8 cellular contexts compared by ENCODE assay signal in genomic region chr10:16777473-16778370, GRCh38. TPM values are rescaled to one million over a fixed set of nuclear protein-coding genes. Genes with fewer than 3 reads are reported as not detected.
DNase-seq lines count a peak whose midpoint lies in the region; ATAC-seq, FAIRE-seq and TF ChIP-seq lines count a peak whose summit lies in the region.

No MANE protein-coding gene starts in this region.

- no peak for DNase-seq in AG04449 (ENCODE audit: low read depth, low spot score)
- peak; percentile 68 for DNase-seq in GM10248 (ENCODE audit: extremely low spot score)
- peak; percentile 85 for DNase-seq in NCI-H82 (lab: John Stamatoyannopoulos, UW)
- DNase-seq in MCF 10A (ENCODE audit: unreplicated experiment), result peak; percentile 63
- no peak for DNase-seq in kidney
- DNase-seq in thoracic aorta (ENCODE audit: low spot score), result no peak
- no peak for DNase-seq in NCI-H226

- no peaks in the 10 kb centered on the region for H3K27me3 Mint-ChIP-seq in MCF 10A (ENCODE audit: insufficient read depth, unreplicated experiment)

- H3K36me3 ChIP-seq in kidney (ENCODE audit: control insufficient read depth in 1 of 2, insufficient read depth in 2 of 2, low read length in 2 of 2), result no peaks in the 10 kb centered on the region
- no peaks in the 10 kb centered on the region for H3K36me3 ChIP-seq in thoracic aorta

- no peaks in the 10 kb centered on the region for H3K27me3 ChIP-seq in thoracic aorta (replicated peaks; ENCODE audit: insufficient read depth)

- CTCF ChIA-PET in AG04449 (lab: Yijun Ruan, JAX) (interaction anchor here (0.6 to 3.6 kb wide), 18 partner anchors 9 to 895 kb away, joined by 3 to 36 read pairs (median 4); no protein-coding TSS in a partner anchor), GM10248 (lab: Yijun Ruan, JAX) (interaction anchor here (0.6 to 2.9 kb wide), 16 partner anchors 10 to 918 kb away, joined by 3 to 16 read pairs (median 4); partner anchors contain the start of genes MINDY3 and RSU1), MCF 10A (lab: Yijun Ruan, JAX) (interaction anchor here (0.5 to 2.2 kb wide), 26 partner anchors 11 to 1698 kb away, joined by 3 to 24 read pairs (median 4); partner anchors contain the start of gene RSU1)

- no peaks in the 10 kb centered on the region for H3K4me1 Mint-ChIP-seq in MCF 10A (ENCODE audit: insufficient read depth, unreplicated experiment)

- peak; percentile 32 for TF ChIP-seq CTCF in AG04449 (IDR thresholded peaks at IDR 0.05; ENCODE audit: insufficient read depth, low read length, missing control alignments)
- TF ChIP-seq CTCF in GM10248 (IDR thresholded peaks at IDR 0.05; ENCODE audit: control extremely low read depth, extremely low read depth, low read depth, missing control alignments), result peak; percentile 65
- peak; percentile 70 for TF ChIP-seq CTCF in MCF 10A (IDR thresholded peaks at IDR 0.05; ENCODE audit: unreplicated experiment)
- peak; percentile 65 for TF ChIP-seq CTCF in kidney (IDR thresholded peaks at IDR 0.05; ENCODE audit: borderline replicate concordance, extremely low read depth, insufficient read depth)
- peak; percentile 79 for TF ChIP-seq CTCF in thoracic aorta (IDR thresholded peaks at IDR 0.05)

- no peak overlapping the region for H3K4me3 ChIP-seq in AG04449 (ENCODE audit: low read depth, low read length)
- no peak overlapping the region for H3K4me3 ChIP-seq in kidney (ENCODE audit: low read length in 2 of 2)
- no peak overlapping the region for H3K4me3 ChIP-seq in thoracic aorta

- POLR2A ChIA-PET in AG04449 (lab: Yijun Ruan, JAX), result no interaction called here
- POLR2A ChIA-PET in GM10248 (lab: Yijun Ruan, JAX), result no interaction called here
- POLR2A ChIA-PET in MCF 10A (lab: Yijun Ruan, JAX), result no interaction called here

- H3K9ac ChIP-seq in kidney (ENCODE audit: low read length in 2 of 2), result no peak overlapping the region

- H3K4me1 ChIP-seq in kidney (ENCODE audit: control insufficient read depth in 1 of 2, insufficient read depth in 1 of 2, low read depth in 1 of 2, low read length in 2 of 2), result peaks cover 0 to 2% of the 10 kb centered on the region in 2 donors
- peaks cover 3 to 7% of the 10 kb centered on the region in 2 donors for H3K4me1 ChIP-seq in thoracic aorta (ENCODE audit: control insufficient read depth in 1 of 2, low read depth in 2 of 2)

- ATAC-seq in HG03558 (IDR thresholded peaks at IDR 0.05; ENCODE audit: extremely low read depth, unreplicated experiment), result peak; percentile 44
- no peak for ATAC-seq in thoracic aorta (ENCODE audit: insufficient number of reproducible peaks, low FRiP score, low read depth)

- no peak overlapping the region for H3K4me3 Mint-ChIP-seq in MCF 10A (ENCODE audit: unreplicated experiment)

- peak; percentile 67 for FAIRE-seq in kidney (lab: Jason Lieb, UNC)

- intact Hi-C loops in MCF 10A (cut with micrococcal nuclease), result loop anchor here (1.0 to 10.0 kb wide), 5 partner anchors 203 to 903 kb away; no protein-coding TSS in a partner anchor
- intact Hi-C loops in kidney (cut with DNase I), result loop anchor here (5.0 kb wide), 1 partner anchor 875 kb away; no protein-coding TSS in a partner anchor

- H3K27ac ChIP-seq in kidney (ENCODE audit: low read depth in 2 of 2, low read length in 2 of 2) (no peak overlapping the region), thoracic aorta (no peak overlapping the region)

- no peaks in the 10 kb centered on the region for H3K9me3 ChIP-seq in kidney (ENCODE audit: control insufficient read depth in 1 of 2, low read length in 2 of 2)
- no peaks in the 10 kb centered on the region for H3K9me3 ChIP-seq in thoracic aorta

- H3K36me3 Mint-ChIP-seq in MCF 10A (ENCODE audit: insufficient read depth, unreplicated experiment), result peaks cover 4% of the 10 kb centered on the region

- BruUV-seq in MCF 10A (replicated peaks; lab: Mats Ljungman, UMichigan), result no TSS peak

- H3K27ac Mint-ChIP-seq in MCF 10A (ENCODE audit: low read depth, unreplicated experiment), result no peak overlapping the region

- H3K9me3 Mint-ChIP-seq in MCF 10A (ENCODE audit: unreplicated experiment), result no peaks in the 10 kb centered on the region

RNA-seq across cellular contexts. Expression of gene RSU1, which starts 39.5 kb away (rescaled TPM):
- total RNA-seq in MCF 10A (2022) (50.5 and 54.4 TPM in 2 replicates), kidney (72.4 TPM), thoracic aorta (100 to 1,000 TPM in 1 of 2 donors, 10 to 100 TPM in 1; 88.0 to 122 TPM)
- 44.6 TPM for polyA plus RNA-seq in kidney (ENCODE audit: insufficient read depth, low read depth, low replicate concordance)

Comparison
In these comparisons a context has a peak if more than half of its experiments do, and no peak if none do; other contexts are left out.
1. DNase-seq: peak in GM10248 (single experiment), NCI-H82 (single experiment) and MCF 10A (single experiment); none in AG04449 (single experiment), kidney (single experiment), thoracic aorta (single experiment) and NCI-H226 (single experiment).
2. Peak in every context shown above with its lines, with median percentiles within 50 percentile points of each other: CTCF ChIP-seq.